In the genomic region with DNA sequence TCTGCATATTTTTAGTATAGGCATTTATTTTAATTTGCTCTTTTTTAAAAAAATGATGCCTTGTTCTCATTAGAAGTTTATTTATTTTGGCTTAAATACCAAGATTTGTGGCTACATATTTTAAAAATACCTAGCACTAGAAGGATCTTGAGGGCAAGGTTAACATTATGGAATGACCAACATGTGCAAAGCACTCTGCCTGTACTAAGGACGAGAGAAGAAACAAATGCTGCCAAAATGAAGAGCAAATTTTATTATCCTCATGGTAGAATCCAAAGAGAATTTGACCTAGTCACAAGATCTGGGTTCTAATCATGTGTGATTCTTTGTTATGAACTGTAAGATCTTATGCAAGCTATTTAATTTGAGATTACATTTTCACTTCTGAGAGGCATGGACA, we compare ENCODE assay signal across 13 cellular contexts. TPM values are rescaled to one million over a fixed set of nuclear protein-coding genes. Genes with fewer than 3 reads are reported as not detected.
DNase-seq lines count a peak whose midpoint lies in the region; ATAC-seq and TF ChIP-seq lines count a peak whose summit lies in the region.
"Had no signal": no experiment of that assay in that cellular context is flagged by ENCODE, and none has a peak within 500 bp of the region (broad histone marks: within the 10 kb centered on the region; RNA-seq: fewer than 3 reads in every experiment).

No MANE protein-coding gene starts in this region.

- no peak for TF ChIP-seq CTCF in CD4-positive, alpha-beta T cell (IDR thresholded peaks at IDR 0.05)
- TF ChIP-seq CTCF in HFF-Myc (IDR thresholded peaks at IDR 0.05; ENCODE audit: low read depth, low read length, missing control alignments) (no peak), astrocyte of the cerebellum (IDR thresholded peaks at IDR 0.05; ENCODE audit: low read depth, low read length, missing control alignments) (no peak)

- ATAC-seq in CD4-positive, alpha-beta T cell (ENCODE audit: poor library complexity) = no peak
- ATAC-seq in naive thymus-derived CD4-positive, alpha-beta T cell = no peak
- no peak for ATAC-seq in GM19467 (IDR thresholded peaks at IDR 0.05; ENCODE audit: unreplicated experiment)
- no peak for ATAC-seq in GM18505 (IDR thresholded peaks at IDR 0.05; ENCODE audit: unreplicated experiment)
- no peak for ATAC-seq in HG02840 (IDR thresholded peaks at IDR 0.05; ENCODE audit: low FRiP score, unreplicated experiment)
- ATAC-seq: pancreas had no signal

- TF ChIP-seq POLR2A in GM18505 (IDR thresholded peaks at IDR 0.05; ENCODE audit: borderline replicate concordance, extremely low read depth, insufficient read depth, insufficient read length) = no peak

- H3K27me3 ChIP-seq in CD4-positive, alpha-beta T cell (ENCODE audit: control insufficient read depth, insufficient read depth, low read length) = no peaks in the 10 kb centered on the region
- no peaks in the 10 kb centered on the region for H3K27me3 ChIP-seq in naive thymus-derived CD4-positive, alpha-beta T cell (ENCODE audit: control insufficient read depth in 2 of 2, insufficient read depth in 2 of 2, low read length in 2 of 2)
- H3K27me3 ChIP-seq: pancreas had no signal

- no peaks in the 10 kb centered on the region for H3K9me3 Mint-ChIP-seq in CD4-positive, alpha-beta T cell
- peaks cover 0 to 3% (median 0%) of the 10 kb centered on the region in 11 donors for H3K9me3 Mint-ChIP-seq in naive thymus-derived CD4-positive, alpha-beta T cell

- peak overlapping the region; percentile 78; the same call in 1 of the 2 replicates for H3K4me3 ChIP-seq in HFF-Myc (replicated peaks; ENCODE audit: low read depth, low read length)
- H3K4me3 ChIP-seq in astrocyte of the cerebellum (ENCODE audit: low read depth, low read length) = no peak overlapping the region
- H3K4me3 ChIP-seq in naive thymus-derived CD4-positive, alpha-beta T cell (ENCODE audit: low read length) = no peak overlapping the region

- peaks cover 36% of the 10 kb centered on the region for H3K36me3 Mint-ChIP-seq in CD4-positive, alpha-beta T cell (ENCODE audit: low read depth)
- H3K36me3 Mint-ChIP-seq in naive thymus-derived CD4-positive, alpha-beta T cell = peaks cover 0 to 19% (median 8%) of the 10 kb centered on the region in 5 donors

- peaks cover 79% of the 10 kb centered on the region for H3K4me1 Mint-ChIP-seq in CD4-positive, alpha-beta T cell (ENCODE audit: low read depth)
- H3K4me1 Mint-ChIP-seq in naive thymus-derived CD4-positive, alpha-beta T cell = peaks cover 49 to 84% (median 81%) of the 10 kb centered on the region in 7 donors

- POLR2A ChIA-PET in CD4-positive, alpha-beta T cell (lab: Charles Lee) = no interaction called here
- POLR2A ChIA-PET in naive thymus-derived CD4-positive, alpha-beta T cell (lab: Charles Lee) = no interaction called here

- peaks cover 38 to 46% of the 10 kb centered on the region in 2 donors for H3K4me1 ChIP-seq in naive thymus-derived CD4-positive, alpha-beta T cell (ENCODE audit: control insufficient read depth in 2 of 2, insufficient read depth in 2 of 2, low read length in 2 of 2)

- H3K9me3 ChIP-seq in CD4-positive, alpha-beta T cell (ENCODE audit: control insufficient read depth, low read length) = no peaks in the 10 kb centered on the region
- no peaks in the 10 kb centered on the region for H3K9me3 ChIP-seq in naive thymus-derived CD4-positive, alpha-beta T cell (ENCODE audit: control insufficient read depth in 2 of 3, low read length in 3 of 3)
- H3K9me3 ChIP-seq: pancreas had no signal

- H3K36me3 ChIP-seq in naive thymus-derived CD4-positive, alpha-beta T cell (ENCODE audit: control insufficient read depth in 2 of 3, insufficient read depth in 3 of 3, low read length in 3 of 3) = peaks cover 0 to 5% (median 0%) of the 10 kb centered on the region in 3 experiments
- H3K36me3 ChIP-seq: pancreas had no signal

- H3K27ac ChIP-seq in CD4-positive, alpha-beta T cell (ENCODE audit: low read depth, low read length) = no peak overlapping the region
- no peak overlapping the region for H3K27ac ChIP-seq in naive thymus-derived CD4-positive, alpha-beta T cell (ENCODE audit: low read depth, low read length)
- H3K27ac ChIP-seq: RWPE1 had no signal

- in situ Hi-C loops in astrocyte of the cerebellum (cut with HindIII; ENCODE audit: low sequenced_read_pairs) = loop anchor here (10.0 kb wide), 1 partner anchor 197 kb away; no protein-coding TSS in a partner anchor

- DNase-seq in CD4-positive, alpha-beta T cell = no peak
- DNase-seq in HFF-Myc (ENCODE audit: extremely low read depth, low read depth) (no peak), astrocyte of the cerebellum (ENCODE audit: low read depth) (peak; percentile 23), NCI-H748 (lab: John Stamatoyannopoulos, UW; ENCODE audit: unreplicated experiment) (no peak)
- no peak for DNase-seq in naive thymus-derived CD4-positive, alpha-beta T cell
- DNase-seq: activated CD4-positive, alpha-beta T cell treated with anti-CD3 and anti-CD28 coated beads, Interleukin-2, amount 50 U/mL, for 1 hour; caudate nucleus; NCI-H1694; pancreas had no signal

- intact Hi-C loops in CD4-positive, alpha-beta T cell (cut with DNase I, micrococcal nuclease) = loop anchor here in 1 of 2 experiments (10.0 kb wide), 1 partner anchor 1053 kb away; no protein-coding TSS in a partner anchor
- intact Hi-C loops in naive thymus-derived CD4-positive, alpha-beta T cell (cut with micrococcal nuclease) = loop anchor here (2.0 to 10.0 kb wide), 4 partner anchors 13 to 670 kb away; no protein-coding TSS in a partner anchor

- H3K27ac Mint-ChIP-seq in CD4-positive, alpha-beta T cell = no peak overlapping the region
- peak overlapping the region in 2 of 9 donors; percentile 36 to 97 for H3K27ac Mint-ChIP-seq in naive thymus-derived CD4-positive, alpha-beta T cell

- H3K27me3 Mint-ChIP-seq in CD4-positive, alpha-beta T cell = no peaks in the 10 kb centered on the region
- no peaks in the 10 kb centered on the region for H3K27me3 Mint-ChIP-seq in naive thymus-derived CD4-positive, alpha-beta T cell

- CTCF ChIA-PET in CD4-positive, alpha-beta T cell (lab: Charles Lee) = no interaction called here
- CTCF ChIA-PET in naive thymus-derived CD4-positive, alpha-beta T cell (lab: Charles Lee) = interaction anchor here (0.6 kb wide), 1 partner anchor 152 kb away, joined by 4 read pairs; no protein-coding TSS in a partner anchor

- H3K4me3 Mint-ChIP-seq in CD4-positive, alpha-beta T cell = peak overlapping the region; percentile 58
- peak overlapping the region in 9 of 10 donors; percentile 40 to 94 (median 57) for H3K4me3 Mint-ChIP-seq in naive thymus-derived CD4-positive, alpha-beta T cell

RNA-seq across cellular contexts. Expression of gene CAND1, which starts 2.8 kb away (rescaled TPM):
- 100 to 1,000 TPM; 118 to 124 TPM for total RNA-seq in CD4-positive, alpha-beta T cell
- 100 to 1,000 TPM in 3 of 5 experiments, 10 to 100 TPM in 2; 83.2 to 160 (median 111) TPM for total RNA-seq in naive thymus-derived CD4-positive, alpha-beta T cell
- polyA plus RNA-seq in naive thymus-derived CD4-positive, alpha-beta T cell = 10 to 100 TPM; 54.8 to 63.8 TPM
